Comparison of ENCODE assay signal across 1 cellular context in the genomic region with DNA sequence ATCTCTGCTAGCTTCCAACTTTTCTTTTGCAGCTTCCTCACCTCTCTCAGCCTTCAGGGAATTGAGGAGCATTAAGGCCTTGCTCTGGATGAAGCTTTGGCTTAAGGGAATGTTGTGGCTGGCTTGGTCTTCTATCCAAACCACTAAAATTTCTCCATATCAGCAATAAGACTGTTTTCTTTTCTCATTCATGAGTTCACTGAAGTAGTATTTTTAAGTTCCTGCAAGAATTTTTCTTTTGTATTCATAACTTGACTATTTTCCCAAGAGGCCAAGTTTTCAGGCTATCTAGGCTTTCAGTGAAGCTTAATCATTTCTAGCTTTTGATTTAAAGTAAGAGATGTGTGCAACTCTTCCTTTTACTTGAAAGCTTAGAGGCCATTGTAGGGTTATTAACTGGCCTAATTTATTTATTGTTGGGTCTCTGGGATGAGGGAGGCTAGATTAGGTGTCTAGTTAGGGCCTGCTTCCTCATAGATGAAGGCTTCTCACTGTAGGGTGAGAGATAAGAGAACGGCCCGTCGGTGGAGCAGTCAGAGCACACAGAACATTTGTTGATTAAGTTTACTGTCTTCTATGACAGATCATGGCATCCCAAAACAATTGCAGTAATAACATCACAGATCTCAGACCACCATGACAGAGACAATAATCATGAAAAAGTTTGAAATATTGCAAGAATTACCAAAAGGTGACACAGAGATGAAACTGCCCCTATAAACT.
TF ChIP-seq lines count a peak whose summit lies in the region.

No MANE protein-coding gene starts in this region.

TF ChIP-seq in GM12878, 131 proteins besides CTCF, POLR2A, EP300 and RAD21:
- TF ChIP-seq EED (IDR thresholded peaks at IDR 0.05; ENCODE audit: low read depth) (no peak), RB1 (IDR thresholded peaks at IDR 0.05; ENCODE audit: borderline replicate concordance) (no peak), CBFB (IDR thresholded peaks at IDR 0.05; ENCODE audit: low read depth) (no peak), KLF5 (IDR thresholded peaks at IDR 0.05; ENCODE audit: partially characterized antibody) (no peak), PAX8 (IDR thresholded peaks at IDR 0.05) (no peak), SUZ12 (IDR thresholded peaks at IDR 0.05; ENCODE audit: unreplicated experiment) (no peak), TCF12 (IDR thresholded peaks at IDR 0.05; ENCODE audit: low read depth, low read length) (no peak), BRCA1 (IDR thresholded peaks at IDR 0.05; ENCODE audit: low read depth, low read length) (no peak), RAD51 (IDR thresholded peaks at IDR 0.05) (no peak)
- TF ChIP-seq, protein P1, sequence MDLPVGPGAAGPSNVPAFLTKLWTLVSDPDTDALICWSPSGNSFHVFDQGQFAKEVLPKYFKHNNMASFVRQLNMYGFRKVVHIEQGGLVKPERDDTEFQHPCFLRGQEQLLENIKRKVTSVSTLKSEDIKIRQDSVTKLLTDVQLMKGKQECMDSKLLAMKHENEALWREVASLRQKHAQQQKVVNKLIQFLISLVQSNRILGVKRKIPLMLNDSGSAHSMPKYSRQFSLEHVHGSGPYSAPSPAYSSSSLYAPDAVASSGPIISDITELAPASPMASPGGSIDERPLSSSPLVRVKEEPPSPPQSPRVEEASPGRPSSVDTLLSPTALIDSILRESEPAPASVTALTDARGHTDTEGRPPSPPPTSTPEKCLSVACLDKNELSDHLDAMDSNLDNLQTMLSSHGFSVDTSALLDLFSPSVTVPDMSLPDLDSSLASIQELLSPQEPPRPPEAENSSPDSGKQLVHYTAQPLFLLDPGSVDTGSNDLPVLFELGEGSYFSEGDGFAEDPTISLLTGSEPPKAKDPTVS (IDR thresholded peaks at IDR 0.05; ENCODE audit: low read depth, low read length): no peak
- TF ChIP-seq, protein P2, sequence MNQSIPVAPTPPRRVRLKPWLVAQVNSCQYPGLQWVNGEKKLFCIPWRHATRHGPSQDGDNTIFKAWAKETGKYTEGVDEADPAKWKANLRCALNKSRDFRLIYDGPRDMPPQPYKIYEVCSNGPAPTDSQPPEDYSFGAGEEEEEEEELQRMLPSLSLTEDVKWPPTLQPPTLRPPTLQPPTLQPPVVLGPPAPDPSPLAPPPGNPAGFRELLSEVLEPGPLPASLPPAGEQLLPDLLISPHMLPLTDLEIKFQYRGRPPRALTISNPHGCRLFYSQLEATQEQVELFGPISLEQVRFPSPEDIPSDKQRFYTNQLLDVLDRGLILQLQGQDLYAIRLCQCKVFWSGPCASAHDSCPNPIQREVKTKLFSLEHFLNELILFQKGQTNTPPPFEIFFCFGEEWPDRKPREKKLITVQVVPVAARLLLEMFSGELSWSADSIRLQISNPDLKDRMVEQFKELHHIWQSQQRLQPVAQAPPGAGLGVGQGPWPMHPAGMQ (IDR thresholded peaks at IDR 0.05; ENCODE audit: borderline replicate concordance): no peak
- TF ChIP-seq, protein P3, sequence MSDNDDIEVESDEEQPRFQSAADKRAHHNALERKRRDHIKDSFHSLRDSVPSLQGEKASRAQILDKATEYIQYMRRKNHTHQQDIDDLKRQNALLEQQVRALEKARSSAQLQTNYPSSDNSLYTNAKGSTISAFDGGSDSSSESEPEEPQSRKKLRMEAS (IDR thresholded peaks at IDR 0.05; ENCODE audit: low read depth, low read length): no peak
- TF ChIP-seq, protein P4, sequence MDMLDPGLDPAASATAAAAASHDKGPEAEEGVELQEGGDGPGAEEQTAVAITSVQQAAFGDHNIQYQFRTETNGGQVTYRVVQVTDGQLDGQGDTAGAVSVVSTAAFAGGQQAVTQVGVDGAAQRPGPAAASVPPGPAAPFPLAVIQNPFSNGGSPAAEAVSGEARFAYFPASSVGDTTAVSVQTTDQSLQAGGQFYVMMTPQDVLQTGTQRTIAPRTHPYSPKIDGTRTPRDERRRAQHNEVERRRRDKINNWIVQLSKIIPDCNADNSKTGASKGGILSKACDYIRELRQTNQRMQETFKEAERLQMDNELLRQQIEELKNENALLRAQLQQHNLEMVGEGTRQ (IDR thresholded peaks at IDR 0.05; ENCODE audit: borderline replicate concordance, low read depth, low read length): no peak
